Comparison of ENCODE assay signal across 1 cellular context in the genomic region with DNA sequence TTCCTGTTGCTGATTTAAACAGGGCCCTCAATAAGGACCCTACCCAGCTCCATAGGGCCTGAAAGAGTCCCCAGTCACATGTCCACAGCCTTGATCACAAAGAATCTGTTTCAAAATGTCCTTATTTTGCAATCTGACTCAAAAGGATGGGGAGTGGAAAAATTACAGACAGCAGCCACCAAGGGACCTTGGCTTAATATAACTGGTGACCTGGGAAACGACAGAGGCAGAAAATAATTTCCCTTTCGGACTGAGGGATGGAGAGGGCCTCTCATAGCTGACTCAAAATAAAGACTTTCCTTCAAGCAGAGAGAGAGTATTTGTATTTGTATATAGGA.
TF ChIP-seq lines count a peak whose summit lies in the region.

No MANE protein-coding gene starts in this region.

TF ChIP-seq in H1, 55 proteins besides CTCF, POLR2A, EP300 and RAD21:
- TF ChIP-seq GTF2F1 (IDR thresholded peaks at IDR 0.05; ENCODE audit: borderline replicate concordance, low read depth, low read length) (no peak), SIRT6 (IDR thresholded peaks at IDR 0.05; ENCODE audit: low read length) (no peak), GABPA (IDR thresholded peaks at IDR 0.05; ENCODE audit: borderline replicate concordance, insufficient read depth, low read length) (no peak), ZNF274 (IDR thresholded peaks at IDR 0.05; ENCODE audit: borderline replicate concordance, extremely low read depth, low read length) (no peak), SP4 (IDR thresholded peaks at IDR 0.05; ENCODE audit: low read length) (no peak), YY1 (IDR thresholded peaks at IDR 0.05; ENCODE audit: low read depth, low read length) (no peak), POLR2AphosphoS5 (IDR thresholded peaks at IDR 0.05; ENCODE audit: low read depth, low read length) (no peak), CREB1 (IDR thresholded peaks at IDR 0.05) (no peak), CHD1 (IDR thresholded peaks at IDR 0.05; ENCODE audit: low read depth, low read length) (no peak), POU5F1 (IDR thresholded peaks at IDR 0.05; ENCODE audit: low read depth, low read length) (no peak), CBX5 (IDR thresholded peaks at IDR 0.05; ENCODE audit: low read depth, low read length) (no peak), JUN (IDR thresholded peaks at IDR 0.05; ENCODE audit: low read depth, low read length) (no peak), EZH2 (IDR thresholded peaks at IDR 0.05; ENCODE audit: low read depth, low read length, severe bottlenecking) (no peak), HDAC6 (IDR thresholded peaks at IDR 0.05; ENCODE audit: low read depth, low read length) (no peak), CHD2 (IDR thresholded peaks at IDR 0.05; ENCODE audit: low read length) (no peak), TCF12 (IDR thresholded peaks at IDR 0.05; ENCODE audit: low read depth, low read length) (no peak)
- TF ChIP-seq, protein P1, sequence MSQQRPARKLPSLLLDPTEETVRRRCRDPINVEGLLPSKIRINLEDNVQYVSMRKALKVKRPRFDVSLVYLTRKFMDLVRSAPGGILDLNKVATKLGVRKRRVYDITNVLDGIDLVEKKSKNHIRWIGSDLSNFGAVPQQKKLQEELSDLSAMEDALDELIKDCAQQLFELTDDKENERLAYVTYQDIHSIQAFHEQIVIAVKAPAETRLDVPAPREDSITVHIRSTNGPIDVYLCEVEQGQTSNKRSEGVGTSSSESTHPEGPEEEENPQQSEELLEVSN (IDR thresholded peaks at IDR 0.05): no peak
- TF ChIP-seq, protein P2, sequence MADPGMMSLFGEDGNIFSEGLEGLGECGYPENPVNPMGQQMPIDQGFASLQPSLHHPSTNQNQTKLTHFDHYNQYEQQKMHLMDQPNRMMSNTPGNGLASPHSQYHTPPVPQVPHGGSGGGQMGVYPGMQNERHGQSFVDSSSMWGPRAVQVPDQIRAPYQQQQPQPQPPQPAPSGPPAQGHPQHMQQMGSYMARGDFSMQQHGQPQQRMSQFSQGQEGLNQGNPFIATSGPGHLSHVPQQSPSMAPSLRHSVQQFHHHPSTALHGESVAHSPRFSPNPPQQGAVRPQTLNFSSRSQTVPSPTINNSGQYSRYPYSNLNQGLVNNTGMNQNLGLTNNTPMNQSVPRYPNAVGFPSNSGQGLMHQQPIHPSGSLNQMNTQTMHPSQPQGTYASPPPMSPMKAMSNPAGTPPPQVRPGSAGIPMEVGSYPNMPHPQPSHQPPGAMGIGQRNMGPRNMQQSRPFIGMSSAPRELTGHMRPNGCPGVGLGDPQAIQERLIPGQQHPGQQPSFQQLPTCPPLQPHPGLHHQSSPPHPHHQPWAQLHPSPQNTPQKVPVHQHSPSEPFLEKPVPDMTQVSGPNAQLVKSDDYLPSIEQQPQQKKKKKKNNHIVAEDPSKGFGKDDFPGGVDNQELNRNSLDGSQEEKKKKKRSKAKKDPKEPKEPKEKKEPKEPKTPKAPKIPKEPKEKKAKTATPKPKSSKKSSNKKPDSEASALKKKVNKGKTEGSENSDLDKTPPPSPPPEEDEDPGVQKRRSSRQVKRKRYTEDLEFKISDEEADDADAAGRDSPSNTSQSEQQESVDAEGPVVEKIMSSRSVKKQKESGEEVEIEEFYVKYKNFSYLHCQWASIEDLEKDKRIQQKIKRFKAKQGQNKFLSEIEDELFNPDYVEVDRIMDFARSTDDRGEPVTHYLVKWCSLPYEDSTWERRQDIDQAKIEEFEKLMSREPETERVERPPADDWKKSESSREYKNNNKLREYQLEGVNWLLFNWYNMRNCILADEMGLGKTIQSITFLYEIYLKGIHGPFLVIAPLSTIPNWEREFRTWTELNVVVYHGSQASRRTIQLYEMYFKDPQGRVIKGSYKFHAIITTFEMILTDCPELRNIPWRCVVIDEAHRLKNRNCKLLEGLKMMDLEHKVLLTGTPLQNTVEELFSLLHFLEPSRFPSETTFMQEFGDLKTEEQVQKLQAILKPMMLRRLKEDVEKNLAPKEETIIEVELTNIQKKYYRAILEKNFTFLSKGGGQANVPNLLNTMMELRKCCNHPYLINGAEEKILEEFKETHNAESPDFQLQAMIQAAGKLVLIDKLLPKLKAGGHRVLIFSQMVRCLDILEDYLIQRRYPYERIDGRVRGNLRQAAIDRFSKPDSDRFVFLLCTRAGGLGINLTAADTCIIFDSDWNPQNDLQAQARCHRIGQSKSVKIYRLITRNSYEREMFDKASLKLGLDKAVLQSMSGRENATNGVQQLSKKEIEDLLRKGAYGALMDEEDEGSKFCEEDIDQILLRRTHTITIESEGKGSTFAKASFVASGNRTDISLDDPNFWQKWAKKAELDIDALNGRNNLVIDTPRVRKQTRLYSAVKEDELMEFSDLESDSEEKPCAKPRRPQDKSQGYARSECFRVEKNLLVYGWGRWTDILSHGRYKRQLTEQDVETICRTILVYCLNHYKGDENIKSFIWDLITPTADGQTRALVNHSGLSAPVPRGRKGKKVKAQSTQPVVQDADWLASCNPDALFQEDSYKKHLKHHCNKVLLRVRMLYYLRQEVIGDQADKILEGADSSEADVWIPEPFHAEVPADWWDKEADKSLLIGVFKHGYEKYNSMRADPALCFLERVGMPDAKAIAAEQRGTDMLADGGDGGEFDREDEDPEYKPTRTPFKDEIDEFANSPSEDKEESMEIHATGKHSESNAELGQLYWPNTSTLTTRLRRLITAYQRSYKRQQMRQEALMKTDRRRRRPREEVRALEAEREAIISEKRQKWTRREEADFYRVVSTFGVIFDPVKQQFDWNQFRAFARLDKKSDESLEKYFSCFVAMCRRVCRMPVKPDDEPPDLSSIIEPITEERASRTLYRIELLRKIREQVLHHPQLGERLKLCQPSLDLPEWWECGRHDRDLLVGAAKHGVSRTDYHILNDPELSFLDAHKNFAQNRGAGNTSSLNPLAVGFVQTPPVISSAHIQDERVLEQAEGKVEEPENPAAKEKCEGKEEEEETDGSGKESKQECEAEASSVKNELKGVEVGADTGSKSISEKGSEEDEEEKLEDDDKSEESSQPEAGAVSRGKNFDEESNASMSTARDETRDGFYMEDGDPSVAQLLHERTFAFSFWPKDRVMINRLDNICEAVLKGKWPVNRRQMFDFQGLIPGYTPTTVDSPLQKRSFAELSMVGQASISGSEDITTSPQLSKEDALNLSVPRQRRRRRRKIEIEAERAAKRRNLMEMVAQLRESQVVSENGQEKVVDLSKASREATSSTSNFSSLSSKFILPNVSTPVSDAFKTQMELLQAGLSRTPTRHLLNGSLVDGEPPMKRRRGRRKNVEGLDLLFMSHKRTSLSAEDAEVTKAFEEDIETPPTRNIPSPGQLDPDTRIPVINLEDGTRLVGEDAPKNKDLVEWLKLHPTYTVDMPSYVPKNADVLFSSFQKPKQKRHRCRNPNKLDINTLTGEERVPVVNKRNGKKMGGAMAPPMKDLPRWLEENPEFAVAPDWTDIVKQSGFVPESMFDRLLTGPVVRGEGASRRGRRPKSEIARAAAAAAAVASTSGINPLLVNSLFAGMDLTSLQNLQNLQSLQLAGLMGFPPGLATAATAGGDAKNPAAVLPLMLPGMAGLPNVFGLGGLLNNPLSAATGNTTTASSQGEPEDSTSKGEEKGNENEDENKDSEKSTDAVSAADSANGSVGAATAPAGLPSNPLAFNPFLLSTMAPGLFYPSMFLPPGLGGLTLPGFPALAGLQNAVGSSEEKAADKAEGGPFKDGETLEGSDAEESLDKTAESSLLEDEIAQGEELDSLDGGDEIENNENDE (IDR thresholded peaks at IDR 0.05; ENCODE audit: insufficient replicate concordance, low read length): no peak
